In genomic region chr12:113334786-113335539, GRCh38 we compare ENCODE assay signal across 8 cellular contexts. TPM values are rescaled to one million over a fixed set of nuclear protein-coding genes. Genes with fewer than 3 reads are reported as not detected.
A peak's percentile ranks its signal among the peaks of the same experiment; 100 is the strongest.
DNase-seq lines count a peak whose midpoint lies in the region; ATAC-seq lines count a peak whose summit lies in the region.

SLC8B1 (minus strand) TSS chr12:113335109; CDS start chr12:113332878, 2,231 bp downstream.

- H4K91ac ChIP-seq in mesenchymal stem cell (ENCODE audit: low read length): no peak within 1 kb of the TSS

- H3K14ac ChIP-seq in mesenchymal stem cell (ENCODE audit: low read length in 2 of 2): peak within 1 kb of the TSS in 1 of 2 experiments; percentile 14

- peak within 1 kb of the TSS in 1 of 2 experiments; percentile 37 for H3K18ac ChIP-seq in mesenchymal stem cell (ENCODE audit: low read depth in 1 of 2, low read length in 2 of 2)

- H3K27ac ChIP-seq in mesenchymal stem cell (ENCODE audit: low read length, poor library complexity, severe bottlenecking): no peak within 1 kb of the TSS

- peak within 1 kb of the TSS; percentile 74 for H3K4me2 ChIP-seq in mesenchymal stem cell (ENCODE audit: low read length, poor library complexity, severe bottlenecking)

- peak within 1 kb of the TSS in 1 of 2 experiments; percentile 23 for H3K23ac ChIP-seq in mesenchymal stem cell (ENCODE audit: low read length in 2 of 2)

- H3K4me1 ChIP-seq in mesenchymal stem cell (ENCODE audit: control insufficient read depth, insufficient read depth, low read depth, low read length): peaks cover 10% of the 10 kb centered on the region

- H3K36me3 ChIP-seq in mesenchymal stem cell (ENCODE audit: control insufficient read depth in 1 of 2, insufficient read depth in 2 of 2, low read depth in 1 of 2, low read length in 2 of 2): peaks cover 10 to 24% of the 10 kb centered on the region in 2 experiments

- H3K4me1 Mint-ChIP-seq in effector memory CD8-positive, alpha-beta T cell (ENCODE audit: low read depth in 2 of 2): peaks cover 12 to 37% of the 10 kb centered on the region in 2 donors

- H3K4me3 ChIP-seq in mesenchymal stem cell (ENCODE audit: insufficient read depth in 1 of 2, low read depth in 1 of 2, low read length in 2 of 2): peak within 1 kb of the TSS; percentile 71 to 85

- no peak within 1 kb of the TSS for H4K8ac ChIP-seq in mesenchymal stem cell (ENCODE audit: low read length)

- DNase-seq in C1 segment of cervical spinal cord (lab: John Stamatoyannopoulos, UW) (peak; percentile 28 to 89 (median 79)), GM19238 (ENCODE audit: insufficient read length, low spot score) (peak; percentile 86), mesenchymal stem cell (peak; percentile 81)
- DNase-seq in NK-92 treated with Interleukin-12 subunit alpha and Interleukin-12 subunit beta, amount 100 ng/mL, for 24 hours (lab: John Stamatoyannopoulos, UW): peak; percentile 57
- peak; percentile 68 to 86 for DNase-seq in activated CD8-positive, alpha-beta memory T cell treated with anti-CD3 and anti-CD28 coated beads for 4 hours (ENCODE audit: low read depth in 2 of 2)
- DNase-seq in effector memory CD8-positive, alpha-beta T cell: peak; percentile 82 to 87 (median 84)
- peak; percentile 81 for DNase-seq in stimulated activated CD8-positive, alpha-beta memory T cell treated with anti-CD3 and anti-CD28 coated beads, Interleukin-12 subunit alpha, Interleukin-12 subunit beta, amount 100 ng/mL, for 1 hour (ENCODE audit: low read depth)

- peak; percentile 86 for ATAC-seq in HG03439 (IDR thresholded peaks at IDR 0.05; ENCODE audit: unreplicated experiment)
- peak; percentile 99 for ATAC-seq in effector memory CD8-positive, alpha-beta T cell (replicated peaks)

- no peaks in the 10 kb centered on the region for H3K9me3 ChIP-seq in mesenchymal stem cell (ENCODE audit: control insufficient read depth, low read length)

- H2AFZ ChIP-seq in mesenchymal stem cell (ENCODE audit: low read depth, low read length): peak within 1 kb of the TSS; percentile 20

- peaks cover 11% of the 10 kb centered on the region for H3K79me1 ChIP-seq in mesenchymal stem cell (replicated peaks; ENCODE audit: low read length, poor library complexity, severe bottlenecking)

- H3K4ac ChIP-seq in mesenchymal stem cell (ENCODE audit: low read depth in 1 of 2, low read length in 2 of 2): no peak within 1 kb of the TSS

- no peaks in the 10 kb centered on the region for H3K9me3 Mint-ChIP-seq in effector memory CD8-positive, alpha-beta T cell

- peaks cover 0 to 11% of the 10 kb centered on the region in 2 donors for H3K27me3 Mint-ChIP-seq in effector memory CD8-positive, alpha-beta T cell

- H3K36me3 Mint-ChIP-seq in effector memory CD8-positive, alpha-beta T cell (ENCODE audit: insufficient read depth): peaks cover 9% of the 10 kb centered on the region

- 1% methylated on average over 44 of the region's 62 CpGs for WGBS in mesenchymal stem cell

- H2BK120ac ChIP-seq in mesenchymal stem cell (ENCODE audit: low read depth, low read length): peak within 1 kb of the TSS; percentile 12

- peak within 1 kb of the TSS; percentile 32 to 45 for H2BK12ac ChIP-seq in mesenchymal stem cell (ENCODE audit: low read length in 2 of 2)

- no peak within 1 kb of the TSS for H2BK5ac ChIP-seq in mesenchymal stem cell (ENCODE audit: low read depth, low read length, poor library complexity, severe bottlenecking)

- H2AK5ac ChIP-seq in mesenchymal stem cell (ENCODE audit: low read length, severe bottlenecking): no peak within 1 kb of the TSS

- H3K27ac Mint-ChIP-seq in effector memory CD8-positive, alpha-beta T cell: peak within 1 kb of the TSS; percentile 83 to 85

- no peaks in the 10 kb centered on the region for H3K27me3 ChIP-seq in mesenchymal stem cell (ENCODE audit: control insufficient read depth in 1 of 2, insufficient read depth in 1 of 2, low read length in 2 of 2)

- H3K9ac ChIP-seq in mesenchymal stem cell (ENCODE audit: low read length): peak within 1 kb of the TSS; percentile 90

- peak within 1 kb of the TSS; percentile 100 for H2BK15ac ChIP-seq in mesenchymal stem cell (ENCODE audit: low read depth, poor library complexity, severe bottlenecking)

- peak within 1 kb of the TSS; percentile 93 to 95 for H3K4me3 Mint-ChIP-seq in effector memory CD8-positive, alpha-beta T cell

RNA-seq across cellular contexts. Expression of gene SLC8B1, which starts in this region (rescaled TPM):
- 9.5 TPM for polyA plus RNA-seq in mesenchymal stem cell (2013, experiment 1 of 2)
- 9.8 TPM for polyA plus RNA-seq in mesenchymal stem cell (2013, experiment 2 of 2)
